8 cellular contexts compared by ENCODE assay signal in the genomic region with DNA sequence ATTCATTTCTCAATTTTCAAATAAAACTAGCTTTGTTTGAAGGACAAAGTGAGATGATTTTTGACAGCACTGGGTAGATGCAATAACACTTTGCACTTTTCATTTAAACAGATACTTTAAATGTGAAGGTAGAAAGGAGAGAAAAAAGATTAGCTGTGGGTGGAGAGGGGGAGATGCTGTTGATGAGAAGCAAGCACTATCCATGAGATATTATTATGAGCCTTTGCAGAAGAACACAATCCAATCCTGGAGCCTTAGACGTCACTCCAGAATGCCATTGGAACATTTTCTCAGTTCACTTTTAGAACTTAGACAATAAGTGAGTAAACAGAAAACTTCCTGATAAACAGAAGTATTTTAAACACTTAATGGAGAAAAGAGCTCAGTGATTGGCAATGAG.
"Had no signal": no experiment of that assay in that cellular context is flagged by ENCODE, and none has a peak within 500 bp of the region (broad histone marks: within the 10 kb centered on the region; RNA-seq: fewer than 3 reads in every experiment).

No MANE protein-coding gene starts in this region.

- H3K27ac ChIP-seq: GM23248 had no signal

- DNase-seq: GM23248, GOT3, H7, H9, HCEC 1CT, HFFc6 had no signal

- H2AFZ ChIP-seq: GM23248 had no signal

- H3K4me3 ChIP-seq: GM23248, HAP-1 had no signal

- H3K4me3 Mint-ChIP-seq: H9, HFFc6 had no signal

- H3K27ac Mint-ChIP-seq: H9, HFFc6 had no signal

- ATAC-seq: HCT116 had no signal

- H3K36me3 ChIP-seq: HAP-1 had no signal

- H3K4me1 Mint-ChIP-seq: H9 had no signal

- H3K4me1 ChIP-seq: HAP-1 had no signal

- H3K9me3 Mint-ChIP-seq: H9, HFFc6 had no signal
